Comparison of ENCODE assay signal across 19 cellular contexts in the genomic region with DNA sequence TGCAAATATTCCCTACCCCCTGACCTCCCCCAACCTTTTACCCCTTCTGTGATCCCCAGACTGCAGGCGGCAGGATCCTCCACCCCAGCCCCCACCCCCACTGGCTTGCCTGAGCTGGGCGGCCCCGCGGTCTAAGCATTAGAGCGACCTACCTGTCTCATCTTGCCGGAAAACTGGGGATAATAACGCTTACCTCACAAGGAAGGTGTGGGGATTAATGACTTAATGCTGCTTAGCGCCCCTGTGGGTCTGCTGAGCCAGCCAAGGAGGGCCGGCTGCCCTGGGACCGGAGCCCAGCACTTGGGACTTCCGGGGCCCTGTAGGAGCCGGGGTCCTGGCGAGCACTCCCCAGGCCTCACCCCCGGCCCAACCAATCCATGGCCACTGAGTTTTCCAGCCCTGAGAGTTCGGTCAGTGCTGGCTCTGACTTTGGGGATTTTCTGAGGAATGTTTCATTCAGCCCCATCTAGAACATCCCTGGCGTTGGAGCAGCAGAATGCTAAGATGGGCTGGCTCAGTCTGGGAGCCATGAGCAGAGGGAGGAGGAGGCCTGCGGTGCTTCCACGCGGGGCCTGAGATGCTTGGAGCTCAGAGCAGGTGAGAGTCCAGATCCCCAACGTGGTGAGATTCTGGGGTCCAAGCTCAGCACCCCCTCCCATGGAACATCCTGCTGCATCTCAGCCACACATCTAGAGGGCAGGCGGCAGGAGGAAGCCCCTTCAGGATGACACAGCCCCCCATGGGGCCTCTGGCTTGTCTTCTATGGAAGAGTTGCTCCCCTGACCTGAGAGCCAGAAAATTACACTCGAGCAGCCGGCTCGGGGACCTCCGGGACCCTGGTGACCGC.
DNase-seq lines count a peak whose midpoint lies in the region; ATAC-seq and TF ChIP-seq lines count a peak whose summit lies in the region.
"Had no signal": no experiment of that assay in that cellular context is flagged by ENCODE, and none has a peak within 500 bp of the region (broad histone marks: within the 10 kb centered on the region; RNA-seq: fewer than 3 reads in every experiment).

No MANE protein-coding gene starts in this region.

- H3K4me3 Mint-ChIP-seq in activated CD8-positive, alpha-beta T cell treated with anti-CD3 and anti-CD28 coated beads, Interleukin-2, amount 10 ng/mL, durations not matched to agents 7 days and 5 days: no peak overlapping the region
- H3K4me3 Mint-ChIP-seq: HFFc6 had no signal

- H3K27ac ChIP-seq in WERI-Rb-1: no peak overlapping the region; the same call in none of the 2 replicates
- peak overlapping the region; percentile 92 for H3K27ac ChIP-seq in foreskin keratinocyte
- H3K27ac ChIP-seq: C4-2B, HL-60, KMS-11 had no signal

- CTCF ChIA-PET in activated CD8-positive, alpha-beta T cell treated with anti-CD3 and anti-CD28 coated beads, Interleukin-2, amount 10 ng/mL, durations not matched to agents 7 days and 5 days (lab: Charles Lee): no interaction called here

- ATAC-seq in foreskin keratinocyte: peak; percentile 80
- no peak for ATAC-seq in GM19023 (IDR thresholded peaks at IDR 0.05; ENCODE audit: unreplicated experiment)
- ATAC-seq in activated CD8-positive, alpha-beta T cell treated with anti-CD3 and anti-CD28 coated beads, Interleukin-2, amount 10 ng/mL, durations not matched to agents 7 days and 5 days: no peak

- peaks cover 11% of the 10 kb centered on the region for H3K27me3 Mint-ChIP-seq in activated CD8-positive, alpha-beta T cell treated with anti-CD3 and anti-CD28 coated beads, Interleukin-2, amount 10 ng/mL, durations not matched to agents 7 days and 5 days (ENCODE audit: low read depth)

- H3K9me3 Mint-ChIP-seq in activated CD8-positive, alpha-beta T cell treated with anti-CD3 and anti-CD28 coated beads, Interleukin-2, amount 10 ng/mL, durations not matched to agents 7 days and 5 days (ENCODE audit: insufficient read depth): no peaks in the 10 kb centered on the region
- H3K9me3 Mint-ChIP-seq: HFFc6 had no signal

- no peaks in the 10 kb centered on the region for H3K9me3 ChIP-seq in WERI-Rb-1 (ENCODE audit: severe bottlenecking)

- DNase-seq in D341Med (ENCODE audit: low spot score) (peak; percentile 30), WERI-Rb-1 (peak; percentile 84), foreskin keratinocyte (peak; percentile 54 to 74), retinal pigment epithelial cell (ENCODE audit: low read depth) (peak; percentile 46)
- no peak for DNase-seq in activated T-cell treated with anti-CD3 and anti-CD28 coated beads, Interleukin-2, amount 50 U/mL, for 48 hours
- no peak for DNase-seq in activated CD8-positive, alpha-beta T cell treated with anti-CD3 and anti-CD28 coated beads, Interleukin-2, amount 10 ng/mL, durations not matched to agents 7 days and 5 days
- DNase-seq: DMS79 treated with DMSO at 0.1 percent for 48 hours, HFFc6, NCI-H1417, NCI-H187, NCI-H2107, NCI-H524, NCI-H82, OCI-M1, RPMI8226 had no signal

- no peaks in the 10 kb centered on the region for H3K36me3 ChIP-seq in WERI-Rb-1

- peaks cover 34% of the 10 kb centered on the region for H3K4me1 ChIP-seq in foreskin keratinocyte

- H3K4me3 ChIP-seq in WERI-Rb-1 (ENCODE audit: low read depth, low read length): no peak overlapping the region
- no peak overlapping the region for H3K4me3 ChIP-seq in retinal pigment epithelial cell (ENCODE audit: low read length)

- no peak for TF ChIP-seq CTCF in WERI-Rb-1 (IDR thresholded peaks at IDR 0.05; ENCODE audit: low read depth, low read length)
- no peak for TF ChIP-seq CTCF in foreskin keratinocyte (conservative IDR thresholded peaks at IDR 0.05)
- no peak for TF ChIP-seq CTCF in retinal pigment epithelial cell (conservative IDR thresholded peaks at IDR 0.05; ENCODE audit: low read depth, low read length)

- H3K36me3 Mint-ChIP-seq in activated CD8-positive, alpha-beta T cell treated with anti-CD3 and anti-CD28 coated beads, Interleukin-2, amount 10 ng/mL, durations not matched to agents 7 days and 5 days (ENCODE audit: low read depth): no peaks in the 10 kb centered on the region

- H3K27me3 ChIP-seq in WERI-Rb-1 (ENCODE audit: insufficient read depth, low read depth, severe bottlenecking): no peaks in the 10 kb centered on the region
- H3K27me3 ChIP-seq in foreskin keratinocyte: no peaks in the 10 kb centered on the region

- POLR2A ChIA-PET in activated CD8-positive, alpha-beta T cell treated with anti-CD3 and anti-CD28 coated beads, Interleukin-2, amount 10 ng/mL, durations not matched to agents 7 days and 5 days (lab: Charles Lee): no interaction called here

- H3K27ac Mint-ChIP-seq in activated CD8-positive, alpha-beta T cell treated with anti-CD3 and anti-CD28 coated beads, Interleukin-2, amount 10 ng/mL, durations not matched to agents 7 days and 5 days: no peak overlapping the region
- H3K27ac Mint-ChIP-seq: HFFc6 had no signal

- peaks cover 17% of the 10 kb centered on the region for H3K4me1 Mint-ChIP-seq in activated CD8-positive, alpha-beta T cell treated with anti-CD3 and anti-CD28 coated beads, Interleukin-2, amount 10 ng/mL, durations not matched to agents 7 days and 5 days (ENCODE audit: low read depth)

Comparison
In these comparisons a context has a peak if more than half of its experiments do, and no peak if none do; other contexts are left out.
1. DNase-seq: peak in D341Med (single experiment), WERI-Rb-1 (single experiment), foreskin keratinocyte (2 of 2) and retinal pigment epithelial cell (single experiment); none in activated T-cell treated with anti-CD3 and anti-CD28 coated beads, Interleukin-2, amount 50 U/mL, for 48 hours (0 of 2) and activated CD8-positive, alpha-beta T cell treated with anti-CD3 and anti-CD28 coated beads, Interleukin-2, amount 10 ng/mL, durations not matched to agents 7 days and 5 days (single experiment).